Comparison of ENCODE assay signal across 8 cellular contexts in genomic region chr1:234978397-234979291, GRCh38.
A peak's percentile ranks its signal among the peaks of the same experiment; 100 is the strongest.
DNase-seq lines count a peak whose midpoint lies in the region; ATAC-seq and TF ChIP-seq lines count a peak whose summit lies in the region.

No MANE protein-coding gene starts in this region.

- peak; percentile 48 for ATAC-seq in GM18861 (IDR thresholded peaks at IDR 0.05; ENCODE audit: unreplicated experiment)
- ATAC-seq in HG03045 (IDR thresholded peaks at IDR 0.05; ENCODE audit: unreplicated experiment), result peak; percentile 67
- ATAC-seq in Right ventricle myocardium inferior, result peak; percentile 31

- CTCF ChIA-PET in activated naive CD4-positive, alpha-beta T cell treated with anti-CD3 and anti-CD28 coated beads for 36 hours (lab: Charles Lee), result interaction anchor here (0.6 to 1.7 kb wide), 7 partner anchors 8 to 367 kb away, joined by 3 to 7 read pairs (median 3); no protein-coding TSS in a partner anchor

- H3K36me3 Mint-ChIP-seq in activated naive CD4-positive, alpha-beta T cell treated with anti-CD3 and anti-CD28 coated beads for 36 hours (ENCODE audit: low read depth), result peaks cover 1% of the 10 kb centered on the region

- peaks cover 59% of the 10 kb centered on the region for H3K4me1 Mint-ChIP-seq in activated naive CD4-positive, alpha-beta T cell treated with anti-CD3 and anti-CD28 coated beads for 36 hours (ENCODE audit: low read depth)

- no peaks in the 10 kb centered on the region for H3K27me3 Mint-ChIP-seq in activated naive CD4-positive, alpha-beta T cell treated with anti-CD3 and anti-CD28 coated beads for 36 hours (ENCODE audit: low read depth)

- no peaks in the 10 kb centered on the region for H3K27me3 ChIP-seq in NT2/D1 (ENCODE audit: insufficient read depth, insufficient read length)

- DNase-seq in Ammon's horn (ENCODE audit: low spot score), result peak; percentile 89
- DNase-seq in NT2/D1 (ENCODE audit: low read depth, low spot score), result no peak
- DNase-seq in activated naive CD4-positive, alpha-beta T cell treated with anti-CD3 and anti-CD28 coated beads for 36 hours, result peak; percentile 81
- DNase-seq in Right ventricle myocardium inferior (ENCODE audit: missing footprints), result no peak
- DNase-seq in retinal pigment epithelial cell (ENCODE audit: low read depth), result no peak
- no peak for DNase-seq in 8988T

- peaks cover 16% of the 10 kb centered on the region for H3K4me1 ChIP-seq in NT2/D1 (ENCODE audit: insufficient read depth, insufficient read length)

- H3K9ac ChIP-seq in NT2/D1 (ENCODE audit: insufficient read length, low read depth), result peak overlapping the region; percentile 6

- peak overlapping the region; percentile 79 for H3K4me3 Mint-ChIP-seq in activated naive CD4-positive, alpha-beta T cell treated with anti-CD3 and anti-CD28 coated beads for 36 hours

- H3K9me3 ChIP-seq in NT2/D1 (ENCODE audit: insufficient read depth, low read length), result no peaks in the 10 kb centered on the region

- peak; percentile 5 for TF ChIP-seq CTCF in retinal pigment epithelial cell (conservative IDR thresholded peaks at IDR 0.05; ENCODE audit: low read depth, low read length)

- H3K36me3 ChIP-seq in NT2/D1 (ENCODE audit: insufficient read depth, insufficient read length, low read length), result no peaks in the 10 kb centered on the region

- no peak overlapping the region for H3K4me3 ChIP-seq in NT2/D1 (ENCODE audit: insufficient read length, low read depth)
- H3K4me3 ChIP-seq in retinal pigment epithelial cell (ENCODE audit: low read length), result no peak overlapping the region

- no peaks in the 10 kb centered on the region for H3K9me3 Mint-ChIP-seq in activated naive CD4-positive, alpha-beta T cell treated with anti-CD3 and anti-CD28 coated beads for 36 hours

- peak overlapping the region; percentile 97 for H3K27ac Mint-ChIP-seq in activated naive CD4-positive, alpha-beta T cell treated with anti-CD3 and anti-CD28 coated beads for 36 hours

- intact Hi-C loops in activated naive CD4-positive, alpha-beta T cell treated with anti-CD3 and anti-CD28 coated beads for 36 hours (cut with micrococcal nuclease), result loop anchor here (1.0 to 2.0 kb wide), 3 partner anchors 9 to 70 kb away; no protein-coding TSS in a partner anchor
- intact Hi-C loops in Right ventricle myocardium inferior (cut with DNase I), result loop anchor here (5.0 kb wide), 1 partner anchor 256 kb away; no protein-coding TSS in a partner anchor

Comparison
In these comparisons a context has a peak if more than half of its experiments do, and no peak if none do; other contexts are left out.
1. DNase-seq: peak in Ammon's horn (single experiment) and activated naive CD4-positive, alpha-beta T cell treated with anti-CD3 and anti-CD28 coated beads for 36 hours (single experiment); none in NT2/D1 (single experiment), Right ventricle myocardium inferior (single experiment), retinal pigment epithelial cell (single experiment) and 8988T (single experiment).
2. Peak in every context shown above with its lines, with median percentiles within 50 percentile points of each other: ATAC-seq.